Comparison of ENCODE assay signal across 8 cellular contexts in genomic region chr5:43483210-43484048, GRCh38. TPM values are rescaled to one million over a fixed set of nuclear protein-coding genes. Genes with fewer than 3 reads are reported as not detected.
DNase-seq lines count a peak whose midpoint lies in the region; ATAC-seq and TF ChIP-seq lines count a peak whose summit lies in the region.

TMEM267 (minus strand) TSS chr5:43483865; CDS start chr5:43453969, 29,896 bp downstream.

- peak; percentile 91 for ATAC-seq in HG02763 (IDR thresholded peaks at IDR 0.05; ENCODE audit: unreplicated experiment)
- peak; percentile 86 to 91 (median 90) for ATAC-seq in T-cell (replicated peaks in 1 of 4)
- peak; percentile 97 for ATAC-seq in upper lobe of right lung

- H3K36me3 ChIP-seq in upper lobe of right lung: no peaks in the 10 kb centered on the region

- TF ChIP-seq CTCF in GM12875 (IDR thresholded peaks at IDR 0.05; ENCODE audit: borderline replicate concordance, insufficient read depth, low read depth, low read length): no peak
- TF ChIP-seq CTCF in upper lobe of right lung (IDR thresholded peaks at IDR 0.05): no peak

- H3K27me3 ChIP-seq in upper lobe of right lung: no peaks in the 10 kb centered on the region

- H3K9me3 ChIP-seq in upper lobe of right lung: no peaks in the 10 kb centered on the region

- DNase-seq in NCI-H1417 treated with DMSO at 0.1 percent for 48 hours (lab: John Stamatoyannopoulos, UW) (peak; percentile 13), T-cell (peak; percentile 72 to 89 (median 80)), cardiac septum (ENCODE audit: low spot score) (peak; percentile 97), posterior cingulate gyrus (peak; percentile 85 to 98 (median 91)), upper lobe of right lung (peak; percentile 96)

- H3K4me3 Mint-ChIP-seq in T-cell: peak within 1 kb of the TSS; percentile 89 to 99 (median 95)

- H3K4me1 ChIP-seq in upper lobe of right lung: peaks cover 14% of the 10 kb centered on the region

- peak within 1 kb of the TSS; percentile 94 for H3K4me3 ChIP-seq in GM12875 (ENCODE audit: low read depth, low read length)
- H3K4me3 ChIP-seq in upper lobe of right lung: peak within 1 kb of the TSS; percentile 82

- H3K27me3 Mint-ChIP-seq in T-cell: no peaks in the 10 kb centered on the region

- no peaks in the 10 kb centered on the region for H3K36me3 Mint-ChIP-seq in T-cell

- CTCF ChIA-PET in T-cell (lab: Charles Lee): interaction anchor here (0.5 to 3.0 kb wide), 44 partner anchors 7 to 575 kb away, joined by 3 to 36 read pairs (median 4); partner anchors contain the start of genes C5orf34 (in 2 of the 2), ZNF131 (in 2 of the 2), HMGCS1 (in 1 of the 2) and NNT (in 1 of the 2)

- POLR2A ChIA-PET in T-cell (lab: Charles Lee): interaction anchor here (0.5 to 3.5 kb wide), 26 partner anchors 26 to 1559 kb away, joined by 3 to 78 read pairs (median 4); partner anchors contain the start of genes C5orf34 (in 2 of the 2), CCL28 (in 1 of the 2), FBXO4 (in 1 of the 2) and HMGCS1 (in 1 of the 2)

- peaks cover 52 to 55% (median 53%) of the 10 kb centered on the region in 3 donors for H3K4me1 Mint-ChIP-seq in T-cell

- peak within 1 kb of the TSS; percentile 100 for H3K27ac Mint-ChIP-seq in T-cell

- WGBS in adipose tissue, 3 donors: 0 to 1% (median 1%) methylated on average over 57 to 62 of the region's 62 CpGs

- intact Hi-C loops in cardiac septum (cut with DNase I) (loop anchor here (1.0 to 5.0 kb wide), 5 partner anchors 32 to 376 kb away; partner anchors contain the start of genes C5orf34, HMGCS1 and PAIP1), posterior cingulate gyrus (cut with DNase I) (loop anchor here (2.0 to 10.0 kb wide), 5 partner anchors 31 to 419 kb away; partner anchors contain the start of genes C5orf34, HMGCS1 and PAIP1), upper lobe of right lung (cut with DNase I) (no loop called here)

- H3K27ac ChIP-seq in adipose tissue (ENCODE audit: low read depth, low read length) (peak within 1 kb of the TSS; percentile 76), upper lobe of right lung (peak within 1 kb of the TSS; percentile 99)

- H3K9me3 Mint-ChIP-seq in T-cell: no peaks in the 10 kb centered on the region

RNA-seq across cellular contexts. Expression of gene TMEM267, which starts in this region (rescaled TPM):
- 10 to 100 TPM; 10.1 to 19.4 (median 15.9) TPM for total RNA-seq in T-cell
- 1 to 10 TPM; 3.6 to 5.1 (median 5.1) TPM for polyA plus RNA-seq in adipose tissue
- total RNA-seq in cardiac septum: 8.7 TPM
- total RNA-seq in upper lobe of right lung: 12.0 TPM

Comparison
In these comparisons a context has a peak if more than half of its experiments do, and no peak if none do; other contexts are left out.
1. Peak in every context shown above with its lines: DNase-seq, ATAC-seq, H3K4me3 ChIP-seq and H3K27ac ChIP-seq.
2. DNase-seq: peak in every context shown above with its lines; median percentile 97 in cardiac septum; 96 in upper lobe of right lung; 91 in posterior cingulate gyrus; 80 in T-cell; 13 in NCI-H1417 treated with DMSO at 0.1 percent for 48 hours.